11 cellular contexts compared by ENCODE assay signal in genomic region chrX:45007598-45007997, GRCh38.
DNase-seq lines count a peak whose midpoint lies in the region; ATAC-seq, FAIRE-seq and TF ChIP-seq lines count a peak whose summit lies in the region.
"Had no signal": no experiment of that assay in that cellular context is flagged by ENCODE, and none has a peak within 500 bp of the region (broad histone marks: within the 10 kb centered on the region; RNA-seq: fewer than 3 reads in every experiment).

No MANE protein-coding gene starts in this region.

- H3K36me3 Mint-ChIP-seq in WTC11, result peaks cover 26% of the 10 kb centered on the region

- peaks cover 14% of the 10 kb centered on the region for H3K9me3 Mint-ChIP-seq in WTC11

- H3K27ac ChIP-seq in heart right ventricle, result no peak overlapping the region
- H3K27ac ChIP-seq: upper lobe of left lung had no signal

- DNase-seq in GM12892 (ENCODE audit: insufficient read length), result peak; percentile 25
- DNase-seq in GM19240 (ENCODE audit: insufficient read length, low spot score), result peak; percentile 17
- DNase-seq in WTC11 (ENCODE audit: low spot score), result no peak
- no peak for DNase-seq in activated CD8-positive, alpha-beta memory T cell treated with anti-CD3 and anti-CD28 coated beads, Interleukin-2, amount 50 U/mL, for 48 hours
- no peak for DNase-seq in heart right ventricle
- DNase-seq in NCI-H69 (lab: John Stamatoyannopoulos, UW), result no peak
- DNase-seq: NCI-H2171, upper lobe of left lung had no signal

- 77 to 86% methylated on average over 3 of the region's 3 CpGs for WGBS in heart right ventricle, 2 donors

- peaks cover 48% of the 10 kb centered on the region for H3K4me1 Mint-ChIP-seq in WTC11

- POLR2A ChIA-PET in WTC11 (lab: Charles Lee), result no interaction called here

- CTCF ChIA-PET in WTC11 (lab: Charles Lee), result no interaction called here

- H3K9me3 ChIP-seq in heart right ventricle, result peaks cover 0 to 15% (median 7%) of the 10 kb centered on the region in 11 donors

- H3K36me3 ChIP-seq in heart right ventricle, result peaks cover 0 to 6% (median 0%) of the 10 kb centered on the region in 9 donors
- H3K36me3 ChIP-seq: upper lobe of left lung had no signal

- H3K4me3 Mint-ChIP-seq in WTC11, result no peak overlapping the region

- TF ChIP-seq POLR2A in GM12892 (IDR thresholded peaks at IDR 0.05; ENCODE audit: low read depth, low read length), result no peak

- TF ChIP-seq CTCF in WTC11 (IDR thresholded peaks at IDR 0.05) (no peak), heart right ventricle (IDR thresholded peaks at IDR 0.05) (no peak)

- peaks cover 0 to 26% (median 10%) of the 10 kb centered on the region in 9 donors for H3K4me1 ChIP-seq in heart right ventricle

- peak; percentile 72 for ATAC-seq in HG03066 (IDR thresholded peaks at IDR 0.05; ENCODE audit: low read depth, unreplicated experiment)
- ATAC-seq in WTC11, result no peak
- ATAC-seq in HG03280 (IDR thresholded peaks at IDR 0.05; ENCODE audit: unreplicated experiment), result no peak
- no peak for ATAC-seq in heart right ventricle

- peak; percentile 92 for FAIRE-seq in GM12892 (lab: Jason Lieb, UNC)
- FAIRE-seq: bronchial epithelial cell had no signal

- no peak overlapping the region for H3K4me3 ChIP-seq in heart right ventricle
- H3K4me3 ChIP-seq: upper lobe of left lung had no signal

- no peaks in the 10 kb centered on the region for H3K27me3 Mint-ChIP-seq in WTC11 (ENCODE audit: low read depth)

- H3K27ac Mint-ChIP-seq in WTC11, result peak overlapping the region; percentile 86; the same call in 1 of the 2 replicates

- intact Hi-C loops in heart right ventricle (cut with DNase I), result no loop called here

- H3K27me3 ChIP-seq in heart right ventricle, result no peaks in the 10 kb centered on the region
- H3K27me3 ChIP-seq: upper lobe of left lung had no signal

TF ChIP-seq in WTC11, 78 proteins besides CTCF, POLR2A, EP300 and RAD21:
- TF ChIP-seq TCF7 (CRISPR knock-in tag; IDR thresholded peaks at IDR 0.05; ENCODE audit: low read depth) (no peak), ZNF317 (CRISPR knock-in tag; IDR thresholded peaks at IDR 0.05; ENCODE audit: borderline replicate concordance, low read depth) (no peak), PRDM15 (CRISPR knock-in tag; IDR thresholded peaks at IDR 0.05) (no peak), PREB (CRISPR knock-in tag; IDR thresholded peaks at IDR 0.05; ENCODE audit: borderline replicate concordance) (no peak), NR2C2 (CRISPR knock-in tag; IDR thresholded peaks at IDR 0.05) (no peak), TEAD4 (CRISPR knock-in tag; IDR thresholded peaks at IDR 0.05) (no peak), MAX (CRISPR knock-in tag; IDR thresholded peaks at IDR 0.05) (no peak), KAT7 (CRISPR knock-in tag; IDR thresholded peaks at IDR 0.05; ENCODE audit: borderline replicate concordance) (no peak), FOXP4 (CRISPR knock-in tag; IDR thresholded peaks at IDR 0.05) (no peak)

Comparison
In these comparisons a context has a peak if more than half of its experiments do, and no peak if none do; other contexts are left out.
1. DNase-seq: peak in GM12892 (single experiment) and GM19240 (single experiment); none in WTC11 (single experiment), activated CD8-positive, alpha-beta memory T cell treated with anti-CD3 and anti-CD28 coated beads, Interleukin-2, amount 50 U/mL, for 48 hours (single experiment), heart right ventricle (0 of 2) and NCI-H69 (single experiment).